ENCODE assay signal across 2 cellular contexts in genomic region chr1:185293967-185294542, GRCh38.
TF ChIP-seq lines count a peak whose summit lies in the region.

No MANE protein-coding gene starts in this region.

TF ChIP-seq in HEK293T, 16 proteins besides CTCF, POLR2A, EP300 and RAD21 (continued from another document):
- TF ChIP-seq ARNT (IDR thresholded peaks at IDR 0.05) (no peak), PKNOX1 (IDR thresholded peaks at IDR 0.05) (peak; percentile 8; the same call in 1 of the 2 replicates), ZNF384 (IDR thresholded peaks at IDR 0.05) (no peak), LEF1 (IDR thresholded peaks at IDR 0.05; ENCODE audit: borderline replicate concordance) (no peak), FOXA1 (IDR thresholded peaks at IDR 0.05) (no peak)

TF ChIP-seq in GM12878, 131 proteins besides CTCF, POLR2A, EP300 and RAD21 (continued from another document):
- TF ChIP-seq KAT2A (conservative IDR thresholded peaks at IDR 0.05; ENCODE audit: control insufficient read depth, low read depth, low read length) (no peak), ZBED1 (IDR thresholded peaks at IDR 0.05; ENCODE audit: borderline replicate concordance) (no peak), ZBTB11 (CRISPR knock-in tag; IDR thresholded peaks at IDR 0.05) (no peak), ZNF207 (IDR thresholded peaks at IDR 0.05; ENCODE audit: borderline replicate concordance) (no peak), NFIC (IDR thresholded peaks at IDR 0.05; ENCODE audit: low read depth, low read length) (no peak)
